In genomic region chr5:155514105-155514563, GRCh38 we compare ENCODE assay signal across 24 cellular contexts.
"Had no signal": no experiment of that assay in that cellular context is flagged by ENCODE, and none has a peak within 500 bp of the region (broad histone marks: within the 10 kb centered on the region; RNA-seq: fewer than 3 reads in every experiment).

No MANE protein-coding gene starts in this region.

- H3K4me1 ChIP-seq: upper lobe of left lung had no signal

- H3K4me3 ChIP-seq: lung, thoracic aorta, upper lobe of left lung had no signal

- FAIRE-seq: TTC549 had no signal

- H3K9me3 ChIP-seq: thoracic aorta, upper lobe of left lung had no signal

- ATAC-seq: activated naive CD4-positive, alpha-beta T cell treated with anti-CD3 and anti-CD28 coated beads, Interleukin-2, amount 50 U/mL, for 72 hours; activated T-helper 17 cell treated with anti-CD3 and anti-CD28 coated beads, Interleukin-2, amount 50 U/mL, for 72 hours; esophagus mucosa; natural killer cell; T-cell had no signal

- DNase-seq: activated CD4-positive, alpha-beta T cell treated with anti-CD3 and anti-CD28 coated beads for 1 hour; activated CD4-positive, alpha-beta T cell treated with anti-CD3 and anti-CD28 coated beads, Interleukin-2, amount 50 U/mL, for 1 hour; activated CD8-positive, alpha-beta memory T cell treated with anti-CD3 and anti-CD28 coated beads for 24 hours; activated CD8-positive, alpha-beta memory T cell treated with anti-CD3 and anti-CD28 coated beads, Interleukin-2, amount 50 U/mL, for 4 hours; activated T-cell treated with anti-CD3 and anti-CD28 coated beads, Interleukin-2, amount 50 U/mL, for 24 hours; aorta; caudate nucleus; effector CD4-positive, alpha-beta T cell; foreskin melanocyte; hypothalamus; midbrain; natural killer cell; retina; stimulated activated CD4-positive, alpha-beta T cell treated with anti-CD3 and anti-CD28 coated beads, Interleukin-4, amount 100 ng/mL, for 1 hour; stimulated activated naive CD4-positive, alpha-beta T cell; T-cell; upper lobe of left lung; WERI-Rb-1 had no signal

- H3K27ac ChIP-seq: thoracic aorta, upper lobe of left lung, WERI-Rb-1 had no signal

- H3K36me3 ChIP-seq: thoracic aorta, upper lobe of left lung, WERI-Rb-1 had no signal

- H3K27me3 ChIP-seq: upper lobe of left lung had no signal
